In genomic region chr12:76113800-76114757, GRCh38 we compare ENCODE assay signal across 19 cellular contexts. TPM values are rescaled to one million over a fixed set of nuclear protein-coding genes. Genes with fewer than 3 reads are reported as not detected.
DNase-seq lines count a peak whose midpoint lies in the region; ATAC-seq and TF ChIP-seq lines count a peak whose summit lies in the region.
"Had no signal": no experiment of that assay in that cellular context is flagged by ENCODE, and none has a peak within 500 bp of the region (broad histone marks: within the 10 kb centered on the region; RNA-seq: fewer than 3 reads in every experiment).

No MANE protein-coding gene starts in this region.

- ATAC-seq in GM19035 (IDR thresholded peaks at IDR 0.05; ENCODE audit: unreplicated experiment) = no peak
- ATAC-seq: activated CD8-positive, alpha-beta T cell treated with anti-CD3 and anti-CD28 coated beads, Interleukin-2, amount 10 ng/mL, durations not matched to agents 7 days and 5 days; activated T-cell treated with anti-CD3 and anti-CD28 coated beads, Interleukin-2, amount 50 U/mL, for 4 hours; gastrocnemius medialis had no signal

- no peak overlapping the region for H3K4me3 ChIP-seq in right atrium auricular region
- H3K4me3 ChIP-seq in testis = no peak overlapping the region
- H3K4me3 ChIP-seq: coronary artery, gastrocnemius medialis, tibial artery had no signal

- H3K36me3 ChIP-seq in right atrium auricular region = no peaks in the 10 kb centered on the region
- H3K36me3 ChIP-seq in testis (ENCODE audit: low read depth, missing control alignments) = no peaks in the 10 kb centered on the region
- H3K36me3 ChIP-seq: gastrocnemius medialis, tibial artery had no signal

- H3K27me3 ChIP-seq in right atrium auricular region = no peaks in the 10 kb centered on the region
- no peaks in the 10 kb centered on the region for H3K27me3 ChIP-seq in testis
- H3K27me3 ChIP-seq: gastrocnemius medialis, tibial artery had no signal

- H3K9me3 ChIP-seq in right atrium auricular region (no peaks in the 10 kb centered on the region), testis (no peaks in the 10 kb centered on the region)
- H3K9me3 ChIP-seq: gastrocnemius medialis, tibial artery had no signal

- intact Hi-C loops in testis (cut with DNase I; ENCODE audit: low total_unique reads) = no loop called here

- no peak for TF ChIP-seq POLR2A in testis (IDR thresholded peaks at IDR 0.05)

- H3K4me1 ChIP-seq in right atrium auricular region (peaks cover 0 to 11% of the 10 kb centered on the region in 2 donors), testis (no peaks in the 10 kb centered on the region)
- H3K4me1 ChIP-seq: gastrocnemius medialis, tibial artery had no signal

- H3K27ac ChIP-seq in right atrium auricular region (peak overlapping the region; percentile 47 to 48), testis (peak overlapping the region in 1 of 2 donors; percentile 19)
- H3K27ac ChIP-seq: coronary artery, gastrocnemius medialis, KMS-11, tibial artery had no signal

- DNase-seq in OCI-M1 (lab: John Stamatoyannopoulos, UW) = peak; percentile 76
- DNase-seq in dermis blood vessel endothelial cell = peak; percentile 11
- no peak for DNase-seq in right atrium auricular region (ENCODE audit: low spot score)
- peak; percentile 37 for DNase-seq in testis
- no peak for DNase-seq in activated CD8-positive, alpha-beta memory T cell treated with anti-CD3 and anti-CD28 coated beads for 24 hours
- no peak for DNase-seq in DMS79 treated with DMSO at 0.1 percent for 48 hours (lab: John Stamatoyannopoulos, UW)
- DNase-seq: activated CD8-positive, alpha-beta T cell treated with anti-CD3 and anti-CD28 coated beads, Interleukin-2, amount 10 ng/mL, durations not matched to agents 7 days and 5 days; activated naive CD4-positive, alpha-beta T cell treated with anti-CD3 and anti-CD28 coated beads for 36 hours; activated T-cell treated with anti-CD3 and anti-CD28 coated beads, Interleukin-2, amount 50 U/mL, for 4 hours; AML-193; Calu3; gastrocnemius medialis; GOT3; midbrain; NCI-H2029 treated with DMSO at 0.1 percent for 48 hours; tibial artery had no signal

- 50 to 54% methylated on average over 7 of the region's 7 CpGs for WGBS in testis, 2 donors

- TF ChIP-seq CTCF in right atrium auricular region (IDR thresholded peaks at IDR 0.05) (no peak), testis (IDR thresholded peaks at IDR 0.05) (no peak)

RNA-seq across cellular contexts. Expression of gene NAP1L1, which starts 29.6 kb away (rescaled TPM):
- 253 and 400 TPM in 2 replicates for total RNA-seq in dermis blood vessel endothelial cell
- 100 to 1,000 TPM; 255 to 332 TPM for total RNA-seq in right atrium auricular region
- 100 to 1,000 TPM; 313 to 366 TPM for total RNA-seq in testis
- 246 TPM for polyA plus RNA-seq in testis (ENCODE audit: insufficient read depth, low read depth, low replicate concordance)

Comparison
In these comparisons a context has a peak if more than half of its experiments do, and no peak if none do; other contexts are left out.
1. DNase-seq: peak in OCI-M1 (single experiment), dermis blood vessel endothelial cell (single experiment) and testis (single experiment); none in right atrium auricular region (single experiment), activated CD8-positive, alpha-beta memory T cell treated with anti-CD3 and anti-CD28 coated beads for 24 hours (single experiment) and DMS79 treated with DMSO at 0.1 percent for 48 hours (single experiment).